8 cellular contexts compared by ENCODE assay signal in the genomic region with DNA sequence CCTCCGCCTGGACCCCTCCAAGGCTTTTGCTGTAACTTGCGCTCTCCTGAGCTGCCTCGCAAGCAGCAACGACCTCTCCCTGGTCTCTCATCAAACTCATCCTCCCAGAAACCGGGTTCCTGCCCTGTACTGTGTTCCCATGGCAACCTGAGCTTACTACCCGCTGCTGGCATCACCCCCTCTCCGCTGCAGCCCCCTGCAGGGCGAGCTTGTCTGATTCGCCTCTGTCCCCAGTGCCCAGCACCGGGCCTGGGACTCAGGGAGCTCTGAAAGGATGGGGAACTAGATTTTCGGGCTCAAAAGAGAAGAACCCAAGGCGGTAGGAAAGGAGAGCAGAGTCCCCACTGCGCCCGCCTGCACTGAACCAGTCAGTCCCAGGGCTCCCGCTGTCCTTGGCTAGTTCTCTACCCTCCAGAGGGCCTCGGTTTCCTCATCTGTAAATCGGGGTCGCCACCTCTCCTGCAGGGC. TPM values are rescaled to one million over a fixed set of nuclear protein-coding genes. Genes with fewer than 3 reads are reported as not detected.
DNase-seq lines count a peak whose midpoint lies in the region; ATAC-seq, FAIRE-seq and TF ChIP-seq lines count a peak whose summit lies in the region.

No MANE protein-coding gene starts in this region.

- H3K9me3 ChIP-seq in OCI-LY1 (ENCODE audit: low read length): no peaks in the 10 kb centered on the region
- H3K9me3 ChIP-seq in keratinocyte (ENCODE audit: control insufficient read depth, low read depth, low read length): no peaks in the 10 kb centered on the region

- FAIRE-seq in keratinocyte (lab: Jason Lieb, UNC): peak; percentile 32

- dilution Hi-C loops in keratinocyte (cut with MboI; ENCODE audit: extremely low pct_ligation_motif_present, low sequenced_read_pairs): no loop called here

- H3K4me3 Mint-ChIP-seq in activated naive CD4-positive, alpha-beta T cell treated with anti-CD3 and anti-CD28 coated beads for 36 hours: peak overlapping the region; percentile 75
- H3K4me3 Mint-ChIP-seq in central memory CD8-positive, alpha-beta T cell: peak overlapping the region; percentile 81

- DNase-seq in activated naive CD4-positive, alpha-beta T cell treated with anti-CD3 and anti-CD28 coated beads for 36 hours: peak; percentile 23
- no peak for DNase-seq in activated naive CD4-positive, alpha-beta T cell (lab: John Stamatoyannopoulos, UW)
- peak in 1 of 2 donors; percentile 29 for DNase-seq in central memory CD8-positive, alpha-beta T cell (ENCODE audit: low spot score in 2 of 2)
- DNase-seq in keratinocyte (ENCODE audit: low read depth, low spot score) (no peak), GOT3 (lab: John Stamatoyannopoulos, UW) (no peak)
- peak; percentile 41 for DNase-seq in stimulated activated CD8-positive, alpha-beta memory T cell treated with anti-CD3 and anti-CD28 coated beads, Interleukin-4, amount 100 ng/mL, for 48 hours

- no peak overlapping the region for H3K27ac Mint-ChIP-seq in activated naive CD4-positive, alpha-beta T cell treated with anti-CD3 and anti-CD28 coated beads for 36 hours
- peak overlapping the region; percentile 92 for H3K27ac Mint-ChIP-seq in central memory CD8-positive, alpha-beta T cell (ENCODE audit: low read depth)

- CTCF ChIA-PET in activated naive CD4-positive, alpha-beta T cell treated with anti-CD3 and anti-CD28 coated beads for 36 hours (lab: Charles Lee): interaction anchor here (0.8 to 8.3 kb wide), 16 partner anchors 11 to 313 kb away, joined by 3 to 72 read pairs (median 5); a partner anchor contains a TSS

- H3K4me3 ChIP-seq in OCI-LY1 (ENCODE audit: low read depth, low read length, poor library complexity, severe bottlenecking) (peak overlapping the region; percentile 82), keratinocyte (ENCODE audit: control insufficient read depth in 2 of 3, extremely low read depth in 1 of 3, insufficient read depth in 2 of 3, low read depth in 1 of 3, low read length in 3 of 3) (peak overlapping the region; percentile 68 to 88 (median 69))

- TF ChIP-seq CTCF in OCI-LY1 (IDR thresholded peaks at IDR 0.05; ENCODE audit: low read length) (no peak), keratinocyte (optimal IDR thresholded peaks at IDR 0.05 in 1 of 3, IDR thresholded peaks at IDR 0.05 in 1 of 3, conservative IDR thresholded peaks at IDR 0.05 in 1 of 3; ENCODE audit: extremely low read depth in 1 of 3, insufficient read depth in 2 of 3, low read length in 3 of 3) (no peak)

- no peaks in the 10 kb centered on the region for H3F3A ChIP-seq in OCI-LY1 (ENCODE audit: insufficient read depth, low read length)

- no peaks in the 10 kb centered on the region for H3K79me2 ChIP-seq in OCI-LY1 (ENCODE audit: insufficient read depth, low read length)
- peaks cover 28% of the 10 kb centered on the region for H3K79me2 ChIP-seq in keratinocyte (ENCODE audit: control insufficient read depth, insufficient read depth, low read length)

- H3K4me1 ChIP-seq in OCI-LY1 (ENCODE audit: insufficient read depth, low read length, severe bottlenecking) (peaks cover 17% of the 10 kb centered on the region), keratinocyte (ENCODE audit: control insufficient read depth, extremely low read depth, insufficient read depth, low read length) (peaks cover 16% of the 10 kb centered on the region)

- H3K9ac ChIP-seq in OCI-LY1 (ENCODE audit: low read length): peak overlapping the region; percentile 73
- H3K9ac ChIP-seq in keratinocyte (ENCODE audit: control insufficient read depth, extremely low read depth, insufficient read depth, low read length): peak overlapping the region; percentile 96

- no peak overlapping the region for H2AFZ ChIP-seq in OCI-LY1 (ENCODE audit: low read length)
- H2AFZ ChIP-seq in keratinocyte (ENCODE audit: control insufficient read depth, low read length): peak overlapping the region; percentile 84

- H3K4me1 Mint-ChIP-seq in activated naive CD4-positive, alpha-beta T cell treated with anti-CD3 and anti-CD28 coated beads for 36 hours (ENCODE audit: low read depth): peaks cover 20% of the 10 kb centered on the region
- H3K4me1 Mint-ChIP-seq in central memory CD8-positive, alpha-beta T cell: peaks cover 35% of the 10 kb centered on the region

- no peaks in the 10 kb centered on the region for H3K9me3 Mint-ChIP-seq in activated naive CD4-positive, alpha-beta T cell treated with anti-CD3 and anti-CD28 coated beads for 36 hours
- H3K9me3 Mint-ChIP-seq in central memory CD8-positive, alpha-beta T cell: no peaks in the 10 kb centered on the region

- H3K36me3 ChIP-seq in OCI-LY1 (ENCODE audit: insufficient read depth, low read length): no peaks in the 10 kb centered on the region
- H3K36me3 ChIP-seq in keratinocyte (ENCODE audit: control insufficient read depth in 2 of 2, extremely low read depth in 1 of 2, insufficient read depth in 2 of 2, low read length in 2 of 2): peaks cover under 1 to 2% of the 10 kb centered on the region in 2 experiments

- H3K27ac ChIP-seq in OCI-LY1 (ENCODE audit: low read depth, low read length, poor library complexity, severe bottlenecking) (no peak overlapping the region), keratinocyte (ENCODE audit: control insufficient read depth, insufficient read depth, low read length) (peak overlapping the region; percentile 93)

- H3K9me2 ChIP-seq in OCI-LY1 (ENCODE audit: low read depth, low read length): no peaks in the 10 kb centered on the region

- no peaks in the 10 kb centered on the region for H3K27me3 ChIP-seq in OCI-LY1 (ENCODE audit: insufficient read depth, low read length)
- no peaks in the 10 kb centered on the region for H3K27me3 ChIP-seq in keratinocyte (ENCODE audit: control insufficient read depth, extremely low read depth, insufficient read depth, low read length)

- H4K20me1 ChIP-seq in OCI-LY1 (ENCODE audit: insufficient read depth, low read length): no peaks in the 10 kb centered on the region
- no peaks in the 10 kb centered on the region for H4K20me1 ChIP-seq in keratinocyte (ENCODE audit: control insufficient read depth, extremely low read depth, insufficient read depth, low read length)

- no peaks in the 10 kb centered on the region for H3K27me3 Mint-ChIP-seq in activated naive CD4-positive, alpha-beta T cell treated with anti-CD3 and anti-CD28 coated beads for 36 hours (ENCODE audit: low read depth)
- H3K27me3 Mint-ChIP-seq in central memory CD8-positive, alpha-beta T cell: no peaks in the 10 kb centered on the region

- intact Hi-C loops in activated naive CD4-positive, alpha-beta T cell treated with anti-CD3 and anti-CD28 coated beads for 36 hours (cut with micrococcal nuclease): loop anchor here (2.0 to 10.0 kb wide), 2 partner anchors 750 to 1306 kb away; a partner anchor contains a TSS

- H3K9me1 ChIP-seq in keratinocyte (ENCODE audit: control insufficient read depth, extremely low read depth, insufficient read depth, low read length): no peaks in the 10 kb centered on the region

- H3K36me3 Mint-ChIP-seq in activated naive CD4-positive, alpha-beta T cell treated with anti-CD3 and anti-CD28 coated beads for 36 hours (ENCODE audit: low read depth): no peaks in the 10 kb centered on the region
- H3K36me3 Mint-ChIP-seq in central memory CD8-positive, alpha-beta T cell (ENCODE audit: insufficient read depth): peaks cover 8% of the 10 kb centered on the region

- peak; percentile 30 for ATAC-seq in HG02938 (IDR thresholded peaks at IDR 0.05; ENCODE audit: unreplicated experiment)
- peak; percentile 3 for ATAC-seq in central memory CD8-positive, alpha-beta T cell (replicated peaks; ENCODE audit: extremely low read depth, poor library complexity, severe bottlenecking)

- H3K4me2 ChIP-seq in OCI-LY1 (ENCODE audit: low read length) (peak overlapping the region; percentile 97), keratinocyte (ENCODE audit: control insufficient read depth, extremely low read depth, insufficient read depth, low read depth, low read length) (peak overlapping the region; percentile 93)

RNA-seq across cellular contexts. Expression of a gene that starts 0.5 kb away (rescaled TPM):
- 1 to 10 TPM; 6.0 to 6.1 TPM for total RNA-seq in activated naive CD4-positive, alpha-beta T cell treated with anti-CD3 and anti-CD28 coated beads for 36 hours
- 18.5 to 21.2 TPM (median 20.7 TPM) in 3 replicates for polyA plus RNA-seq in keratinocyte
- polyA plus RNA-seq in keratinocyte (2011; ENCODE audit: low read depth): 8.0 TPM
- polyA plus RNA-seq in keratinocyte (2011; cell fraction: cytosol; rRNA removed): 15.3 and 23.3 TPM in 2 replicates
- polyA plus RNA-seq in keratinocyte (2011; cell fraction: nucleus; rRNA removed): 33.3 and 38.2 TPM in 2 replicates
- polyA plus RNA-seq in keratinocyte (2012; ENCODE audit: low replicate concordance): 16.6 and 22.0 TPM in 2 replicates
- 17.6 to 31.8 TPM (median 21.3 TPM) in 3 replicates for polyA minus RNA-seq in keratinocyte
- polyA minus RNA-seq in keratinocyte (2011; cell fraction: cytosol; rRNA and poly(A)+ RNA removed): 19.2 TPM
- 13.4 and 17.9 TPM in 2 replicates for polyA minus RNA-seq in keratinocyte (2011; cell fraction: nucleus; rRNA and poly(A)+ RNA removed)

RNA-seq across cellular contexts. Expression of a gene that starts 16.5 kb away (rescaled TPM):
- total RNA-seq in activated naive CD4-positive, alpha-beta T cell treated with anti-CD3 and anti-CD28 coated beads for 36 hours: not detected
- polyA plus RNA-seq in keratinocyte: not detected in 3 replicates
- polyA plus RNA-seq in keratinocyte (2011; ENCODE audit: low read depth): 0.10 TPM
- not detected in 2 replicates for polyA plus RNA-seq in keratinocyte (2011; cell fraction: cytosol; rRNA removed)
- 0.01 TPM in 2 replicates for polyA plus RNA-seq in keratinocyte (2011; cell fraction: nucleus; rRNA removed)
- polyA plus RNA-seq in keratinocyte (2012; ENCODE audit: low replicate concordance): 0.28 TPM in 1 of 2 replicates, not detected in the other
- polyA minus RNA-seq in keratinocyte: 0.03 TPM in 1 of 3 replicates, not detected in the others
- polyA minus RNA-seq in keratinocyte (2011; cell fraction: cytosol; rRNA and poly(A)+ RNA removed): not detected
- polyA minus RNA-seq in keratinocyte (2011; cell fraction: nucleus; rRNA and poly(A)+ RNA removed): under 0.01 TPM in 1 of 2 replicates, not detected in the other

Comparison
In these comparisons a context has a peak if more than half of its experiments do, and no peak if none do; other contexts are left out.
1. DNase-seq: peak in activated naive CD4-positive, alpha-beta T cell treated with anti-CD3 and anti-CD28 coated beads for 36 hours (single experiment) and stimulated activated CD8-positive, alpha-beta memory T cell treated with anti-CD3 and anti-CD28 coated beads, Interleukin-4, amount 100 ng/mL, for 48 hours (single experiment); none in activated naive CD4-positive, alpha-beta T cell (0 of 4), keratinocyte (single experiment) and GOT3 (single experiment).